Comparison of ENCODE assay signal across 21 cellular contexts in genomic region chr10:58920655-58921003, GRCh38.
A peak's percentile ranks its signal among the peaks of the same experiment; 100 is the strongest.
DNase-seq lines count a peak whose midpoint lies in the region; ATAC-seq and TF ChIP-seq lines count a peak whose summit lies in the region.
"Had no signal": no experiment of that assay in that cellular context is flagged by ENCODE, and none has a peak within 500 bp of the region (broad histone marks: within the 10 kb centered on the region; RNA-seq: fewer than 3 reads in every experiment).

No MANE protein-coding gene starts in this region.

- H3K36me3 Mint-ChIP-seq in chondrocyte (ENCODE audit: low read depth), result no peaks in the 10 kb centered on the region
- H3K36me3 Mint-ChIP-seq: CD8-positive, alpha-beta memory T cell; natural killer cell had no signal

- H3K4me2 ChIP-seq in BLaER1, result 0 out of 2 replicates have a peak overlapping the region, but pooled peaks have one; percentile 18
- peak overlapping the region; percentile 48 for H3K4me2 ChIP-seq in neural cell (ENCODE audit: low read length)

- no peaks in the 10 kb centered on the region for H3K9me3 Mint-ChIP-seq in chondrocyte (ENCODE audit: low read depth)
- H3K9me3 Mint-ChIP-seq: T-helper 1 cell treated with Interleukin-12 subunit alpha and Interleukin-12 subunit beta and Interleukin-4 antibody, amounts not matched to agents 30 μg/mL and 1 μg/mL, for 36 hours had no signal

- H3K4me1 Mint-ChIP-seq in chondrocyte (ENCODE audit: low read depth), result peaks cover 21% of the 10 kb centered on the region
- H3K4me1 Mint-ChIP-seq: CD8-positive, alpha-beta memory T cell; natural killer cell had no signal

- H3K79me2 ChIP-seq in neural cell (replicated peaks; ENCODE audit: insufficient read depth, low read length), result no peaks in the 10 kb centered on the region

- H3F3A ChIP-seq in neural cell (ENCODE audit: insufficient read depth, low read length, poor library complexity, severe bottlenecking), result no peaks in the 10 kb centered on the region

- no peak for TF ChIP-seq EP300 in neural cell (conservative IDR thresholded peaks at IDR 0.05; ENCODE audit: poor library complexity, severe bottlenecking)

- no peak for TF ChIP-seq CTCF in chondrocyte (IDR thresholded peaks at IDR 0.05)
- TF ChIP-seq CTCF in neural cell (IDR thresholded peaks at IDR 0.05; ENCODE audit: poor library complexity, severe bottlenecking), result no peak
- TF ChIP-seq CTCF in upper lobe of right lung (IDR thresholded peaks at IDR 0.05), result no peak

- H3K9me2 ChIP-seq in neural cell (ENCODE audit: insufficient read depth, low read length), result no peaks in the 10 kb centered on the region

- no peaks in the 10 kb centered on the region for H3K27me3 ChIP-seq in BLaER1
- no peaks in the 10 kb centered on the region for H3K27me3 ChIP-seq in HUES64 (ENCODE audit: insufficient read depth, low read length)
- no peaks in the 10 kb centered on the region for H3K27me3 ChIP-seq in neural cell (ENCODE audit: insufficient read depth, low read depth, low read length)
- H3K27me3 ChIP-seq in upper lobe of right lung, result no peaks in the 10 kb centered on the region

- peak; percentile 0 for TF ChIP-seq RAD21 in neural cell (conservative IDR thresholded peaks at IDR 0.05)

- no peaks in the 10 kb centered on the region for H3K36me3 ChIP-seq in BLaER1
- H3K36me3 ChIP-seq in HUES64 (ENCODE audit: insufficient read depth, low read length), result no peaks in the 10 kb centered on the region
- H3K36me3 ChIP-seq in neural cell (ENCODE audit: insufficient read depth, low read length), result no peaks in the 10 kb centered on the region
- H3K36me3 ChIP-seq in upper lobe of right lung, result no peaks in the 10 kb centered on the region

- H3K4me1 ChIP-seq in BLaER1 (peaks cover 15% of the 10 kb centered on the region), HUES64 (ENCODE audit: insufficient read depth, low read length) (peaks cover 11% of the 10 kb centered on the region; the same call in 1 of the 2 replicates), upper lobe of right lung (no peaks in the 10 kb centered on the region)
- H3K4me1 ChIP-seq: psoas muscle had no signal

- no peak for DNase-seq in chondrocyte (ENCODE audit: low spot score)
- no peak for DNase-seq in upper lobe of right lung
- no peak for DNase-seq in posterior cingulate gyrus
- DNase-seq: activated CD8-positive, alpha-beta T cell treated with anti-CD3 and anti-CD28 coated beads, Interleukin-2, amount 10 ng/mL, durations not matched to agents 7 days and 5 days; activated naive CD4-positive, alpha-beta T cell treated with anti-CD3 and anti-CD28 coated beads, Interleukin-2, amount 50 U/mL, for 16 hours; activated T-cell treated with anti-CD3 and anti-CD28 coated beads, Interleukin-2, amount 50 U/mL, for 4 hours; CD8-positive, alpha-beta memory T cell; cortex of kidney; Kasumi-1; natural killer cell; NCI-H1048; NCI-H2081 treated with DMSO at 0.1 percent for 48 hours; NCI-H510A; psoas muscle; stimulated activated CD4-positive, alpha-beta T cell treated with anti-CD3 and anti-CD28 coated beads, Interleukin-12 subunit alpha, Interleukin-12 subunit beta, amount 100 ng/mL, for 4 hours had no signal

- H3K4me3 ChIP-seq in BLaER1, result no peak overlapping the region
- no peak overlapping the region for H3K4me3 ChIP-seq in HUES64 (ENCODE audit: low read length)
- peak overlapping the region; percentile 53 for H3K4me3 ChIP-seq in neural cell (ENCODE audit: low read length)
- no peak overlapping the region for H3K4me3 ChIP-seq in upper lobe of right lung
- H3K4me3 ChIP-seq: psoas muscle had no signal

- H3K27me3 Mint-ChIP-seq in chondrocyte (ENCODE audit: low read depth), result peaks cover 2% of the 10 kb centered on the region
- H3K27me3 Mint-ChIP-seq: CD8-positive, alpha-beta memory T cell had no signal

- H3K9me3 ChIP-seq in BLaER1 (no peaks in the 10 kb centered on the region), HUES64 (ENCODE audit: insufficient read depth, low read depth, low read length) (no peaks in the 10 kb centered on the region), neural cell (ENCODE audit: low read length) (no peaks in the 10 kb centered on the region), upper lobe of right lung (no peaks in the 10 kb centered on the region)
- H3K9me3 ChIP-seq: psoas muscle had no signal

- H4K20me1 ChIP-seq in BLaER1 (no peaks in the 10 kb centered on the region), neural cell (ENCODE audit: insufficient read depth) (no peaks in the 10 kb centered on the region)

- intact Hi-C loops in upper lobe of right lung (cut with DNase I) (no loop called here), posterior cingulate gyrus (cut with DNase I) (no loop called here)

- H3K27ac ChIP-seq in BLaER1, result no peak overlapping the region
- H3K27ac ChIP-seq in HUES64 (ENCODE audit: low read depth, low read length), result peak overlapping the region; percentile 21
- H3K27ac ChIP-seq in neural cell (ENCODE audit: low read length), result peak overlapping the region; percentile 59
- H3K27ac ChIP-seq in upper lobe of right lung, result no peak overlapping the region
- H3K27ac ChIP-seq: psoas muscle had no signal

- ATAC-seq in upper lobe of right lung (no peak), GM18873 (IDR thresholded peaks at IDR 0.05; ENCODE audit: low FRiP score, unreplicated experiment) (no peak), HG03025 (IDR thresholded peaks at IDR 0.05; ENCODE audit: low FRiP score, unreplicated experiment) (no peak)
- ATAC-seq: activated CD8-positive, alpha-beta T cell treated with anti-CD3 and anti-CD28 coated beads, Interleukin-2, amount 10 ng/mL, durations not matched to agents 7 days and 5 days; activated T-cell treated with anti-CD3 and anti-CD28 coated beads, Interleukin-2, amount 50 U/mL, for 4 hours; natural killer cell; psoas muscle had no signal

- H3K4me3 Mint-ChIP-seq in chondrocyte (ENCODE audit: unreplicated experiment), result no peak overlapping the region
- H3K4me3 Mint-ChIP-seq: activated CD8-positive, alpha-beta T cell treated with anti-CD3 and anti-CD28 coated beads, Interleukin-2, amount 10 ng/mL, durations not matched to agents 7 days and 5 days; activated T-cell treated with anti-CD3 and anti-CD28 coated beads, Interleukin-2, amount 50 U/mL, for 4 hours; CD8-positive, alpha-beta memory T cell; natural killer cell; T-helper 1 cell treated with Interleukin-12 subunit alpha and Interleukin-12 subunit beta and Interleukin-4 antibody, amounts not matched to agents 30 μg/mL and 1 μg/mL, for 36 hours had no signal

- H3K9ac ChIP-seq in BLaER1, result no peak overlapping the region
- H3K9ac ChIP-seq in HUES64 (ENCODE audit: low read depth, low read length), result no peak overlapping the region; the same call in 1 of the 2 replicates
- no peak overlapping the region for H3K9ac ChIP-seq in neural cell (ENCODE audit: low read length)

- H2AFZ ChIP-seq in neural cell (ENCODE audit: low read depth, low read length), result no peak overlapping the region

- H3K27ac Mint-ChIP-seq in chondrocyte (ENCODE audit: unreplicated experiment), result peak overlapping the region; percentile 73
- H3K27ac Mint-ChIP-seq: activated CD8-positive, alpha-beta T cell treated with anti-CD3 and anti-CD28 coated beads, Interleukin-2, amount 10 ng/mL, durations not matched to agents 7 days and 5 days; CD8-positive, alpha-beta memory T cell; natural killer cell; T-helper 1 cell treated with Interleukin-12 subunit alpha and Interleukin-12 subunit beta and Interleukin-4 antibody, amounts not matched to agents 30 μg/mL and 1 μg/mL, for 36 hours had no signal

TF ChIP-seq in neural cell, 6 proteins besides CTCF, POLR2A, EP300 and RAD21:
- TF ChIP-seq POLR2AphosphoS5 (IDR thresholded peaks at IDR 0.05), result no peak
- no peak for TF ChIP-seq MXI1 (conservative IDR thresholded peaks at IDR 0.05; ENCODE audit: poor library complexity, severe bottlenecking)
- TF ChIP-seq SMC3 (conservative IDR thresholded peaks at IDR 0.05; ENCODE audit: poor library complexity), result no peak
- TF ChIP-seq TAF1 (IDR thresholded peaks at IDR 0.05; ENCODE audit: low read depth), result no peak

Comparison
In these comparisons a context has a peak if more than half of its experiments do, and no peak if none do; other contexts are left out.
1. H3K27ac ChIP-seq: peak in HUES64 (single experiment) and neural cell (single experiment); none in BLaER1 (single experiment) and upper lobe of right lung (single experiment).